Comparison of ENCODE assay signal across 24 cellular contexts in the genomic region with DNA sequence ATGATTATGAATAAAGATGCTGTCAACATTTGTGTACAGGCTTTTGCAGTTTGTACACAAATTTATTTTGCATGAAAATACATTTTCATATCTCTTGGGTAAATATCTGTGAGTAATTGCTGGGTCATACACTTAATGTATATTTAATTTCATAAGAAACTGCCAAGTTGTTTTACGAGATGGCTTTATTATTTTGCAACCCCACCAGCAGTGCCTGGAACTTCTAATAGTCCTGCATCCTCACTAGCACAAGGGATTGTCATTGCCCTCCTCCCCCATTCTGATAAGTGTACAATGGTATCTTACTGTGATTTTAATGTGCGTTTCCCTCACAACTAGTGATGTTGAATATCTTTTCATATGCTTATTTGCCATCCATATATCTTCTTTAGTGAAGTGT.
"Had no signal": no experiment of that assay in that cellular context is flagged by ENCODE, and none has a peak within 500 bp of the region (broad histone marks: within the 10 kb centered on the region; RNA-seq: fewer than 3 reads in every experiment).

No MANE protein-coding gene starts in this region.

- H3K9me3 ChIP-seq: colonic mucosa, esophagus muscularis mucosa, esophagus squamous epithelium, gastrocnemius medialis, gastroesophageal sphincter, heart left ventricle, heart right ventricle had no signal

- ATAC-seq: effector memory CD8-positive, alpha-beta T cell; esophagus mucosa; foreskin keratinocyte; gastrocnemius medialis; gastroesophageal sphincter; heart left ventricle; heart right ventricle had no signal

- H3K27me3 ChIP-seq: colonic mucosa, dorsolateral prefrontal cortex, esophagus muscularis mucosa, esophagus squamous epithelium, foreskin keratinocyte, gastrocnemius medialis, gastroesophageal sphincter, heart left ventricle, heart right ventricle had no signal

- H3K4me1 ChIP-seq: colonic mucosa, esophagus muscularis mucosa, esophagus squamous epithelium, foreskin keratinocyte, gastrocnemius medialis, gastroesophageal sphincter had no signal

- H3K4me3 ChIP-seq: colonic mucosa, coronary artery, dorsolateral prefrontal cortex, esophagus muscularis mucosa, esophagus squamous epithelium, gastrocnemius medialis, gastroesophageal sphincter, heart left ventricle, heart right ventricle had no signal

- DNase-seq: colonic mucosa; cortex of kidney; dermis blood vessel endothelial cell; dorsolateral prefrontal cortex; effector CD4-positive, alpha-beta T cell; effector CD8-positive, alpha-beta T cell; effector memory CD4-positive, alpha-beta T cell; effector memory CD8-positive, alpha-beta T cell; endodermal cell; erythroblast; esophagus squamous epithelium; foreskin fibroblast; foreskin keratinocyte; foreskin melanocyte; gastrocnemius medialis; glutamatergic neuron; head of caudate nucleus; heart left ventricle; heart right ventricle had no signal

- H3K27ac ChIP-seq: colonic mucosa, coronary artery, dorsolateral prefrontal cortex, epithelial cell of prostate, esophagus muscularis mucosa, esophagus squamous epithelium, foreskin keratinocyte, gastrocnemius medialis, gastroesophageal sphincter, heart left ventricle, heart right ventricle had no signal
